16 cellular contexts compared by ENCODE assay signal in genomic region chr2:128435576-128436497, GRCh38.
DNase-seq lines count a peak whose midpoint lies in the region; ATAC-seq and TF ChIP-seq lines count a peak whose summit lies in the region.
"Had no signal": no experiment of that assay in that cellular context is flagged by ENCODE, and none has a peak within 500 bp of the region (broad histone marks: within the 10 kb centered on the region; RNA-seq: fewer than 3 reads in every experiment).

No MANE protein-coding gene starts in this region.

- TF ChIP-seq POLR2A in NB4 (IDR thresholded peaks at IDR 0.05; ENCODE audit: extremely low read depth, insufficient read length): no peak

- CTCF ChIA-PET in naive thymus-derived CD4-positive, alpha-beta T cell (lab: Charles Lee): interaction anchor here (0.6 kb wide), 1 partner anchor 64 kb away, joined by 4 read pairs; no protein-coding TSS in a partner anchor

- H3K4me2 ChIP-seq in BLaER1: peak overlapping the region; percentile 98

- no peak for TF ChIP-seq CTCF in NB4 (IDR thresholded peaks at IDR 0.05; ENCODE audit: low read depth, low read length)
- no peak for TF ChIP-seq CTCF in nephron progenitor cell (IDR thresholded peaks at IDR 0.05)

- H3K9me3 Mint-ChIP-seq in nephron progenitor cell: peaks cover 4% of the 10 kb centered on the region
- peaks cover 0 to 9% (median 0%) of the 10 kb centered on the region in 11 donors for H3K9me3 Mint-ChIP-seq in naive thymus-derived CD4-positive, alpha-beta T cell
- H3K9me3 Mint-ChIP-seq: WTC11 had no signal

- POLR2A ChIA-PET in naive thymus-derived CD4-positive, alpha-beta T cell (lab: Charles Lee): no interaction called here

- no peak overlapping the region for H3K9ac ChIP-seq in BLaER1

- H3K9me3 ChIP-seq in BLaER1: no peaks in the 10 kb centered on the region
- no peaks in the 10 kb centered on the region for H3K9me3 ChIP-seq in naive thymus-derived CD4-positive, alpha-beta T cell (ENCODE audit: control insufficient read depth in 2 of 3, low read length in 3 of 3)

- peaks cover 43% of the 10 kb centered on the region for H3K4me1 Mint-ChIP-seq in nephron progenitor cell
- H3K4me1 Mint-ChIP-seq in naive thymus-derived CD4-positive, alpha-beta T cell: peaks cover 0 to 3% (median 0%) of the 10 kb centered on the region in 7 donors
- H3K4me1 Mint-ChIP-seq: CD8-positive, alpha-beta memory T cell; WTC11 had no signal

- ATAC-seq in HG02798 (IDR thresholded peaks at IDR 0.05; ENCODE audit: poor library complexity, unreplicated experiment): no peak
- ATAC-seq in naive thymus-derived CD4-positive, alpha-beta T cell: no peak
- ATAC-seq: GM12878, Panc1, WTC11 had no signal

- no peak overlapping the region for H3K27ac Mint-ChIP-seq in nephron progenitor cell
- H3K27ac Mint-ChIP-seq in naive thymus-derived CD4-positive, alpha-beta T cell: no peak overlapping the region
- H3K27ac Mint-ChIP-seq: CD8-positive, alpha-beta memory T cell; WTC11 had no signal

- H3K4me3 Mint-ChIP-seq in nephron progenitor cell: no peak overlapping the region
- no peak overlapping the region for H3K4me3 Mint-ChIP-seq in naive thymus-derived CD4-positive, alpha-beta T cell
- H3K4me3 Mint-ChIP-seq: CD8-positive, alpha-beta memory T cell; WTC11 had no signal

- H3K27me3 ChIP-seq in BLaER1: no peaks in the 10 kb centered on the region
- H3K27me3 ChIP-seq in naive thymus-derived CD4-positive, alpha-beta T cell (ENCODE audit: control insufficient read depth in 2 of 2, insufficient read depth in 2 of 2, low read length in 2 of 2): no peaks in the 10 kb centered on the region

- H3K36me3 Mint-ChIP-seq in nephron progenitor cell (ENCODE audit: low read depth): no peaks in the 10 kb centered on the region
- no peaks in the 10 kb centered on the region for H3K36me3 Mint-ChIP-seq in naive thymus-derived CD4-positive, alpha-beta T cell
- H3K36me3 Mint-ChIP-seq: CD8-positive, alpha-beta memory T cell; WTC11 had no signal

- no peaks in the 10 kb centered on the region for H3K36me3 ChIP-seq in BLaER1
- no peaks in the 10 kb centered on the region for H3K36me3 ChIP-seq in naive thymus-derived CD4-positive, alpha-beta T cell (ENCODE audit: control insufficient read depth in 2 of 3, insufficient read depth in 3 of 3, low read length in 3 of 3)

- peaks cover 71% of the 10 kb centered on the region for H3K4me1 ChIP-seq in BLaER1
- H3K4me1 ChIP-seq in naive thymus-derived CD4-positive, alpha-beta T cell (ENCODE audit: control insufficient read depth in 2 of 2, insufficient read depth in 2 of 2, low read length in 2 of 2): no peaks in the 10 kb centered on the region

- peak overlapping the region; percentile 23; the same call in 1 of the 2 replicates for H3K27ac ChIP-seq in BLaER1
- no peak overlapping the region for H3K27ac ChIP-seq in naive thymus-derived CD4-positive, alpha-beta T cell (ENCODE audit: low read depth, low read length)

- H3K27me3 Mint-ChIP-seq in nephron progenitor cell (ENCODE audit: low read depth, poor library complexity): peaks cover 41% of the 10 kb centered on the region
- H3K27me3 Mint-ChIP-seq in naive thymus-derived CD4-positive, alpha-beta T cell: peaks cover 0 to 45% (median 16%) of the 10 kb centered on the region in 5 donors

- H4K20me1 ChIP-seq in BLaER1: no peaks in the 10 kb centered on the region

- H3K4me3 ChIP-seq in BLaER1 (no peak overlapping the region), NB4 (ENCODE audit: low read depth, low read length) (no peak overlapping the region)
- H3K4me3 ChIP-seq in naive thymus-derived CD4-positive, alpha-beta T cell (ENCODE audit: low read length): no peak overlapping the region
- H3K4me3 ChIP-seq: GM12878 had no signal

- peak; percentile 67 for DNase-seq in NB4 (ENCODE audit: low read depth)
- DNase-seq in cerebellar cortex (ENCODE audit: low spot score): peak; percentile 86
- peak; percentile 45 for DNase-seq in nephron progenitor cell
- DNase-seq in activated naive CD4-positive, alpha-beta T cell (lab: John Stamatoyannopoulos, UW): no peak
- no peak for DNase-seq in naive thymus-derived CD4-positive, alpha-beta T cell
- no peak for DNase-seq in NCI-H748 (lab: John Stamatoyannopoulos, UW; ENCODE audit: unreplicated experiment)
- DNase-seq: activated gamma-delta T cell; CD8-positive, alpha-beta memory T cell; GOT3; NCI-H146; stimulated activated CD4-positive, alpha-beta T cell treated with anti-CD3 and anti-CD28 coated beads, Interleukin-15, amount 100 ng/mL, for 24 hours had no signal

- intact Hi-C loops in naive thymus-derived CD4-positive, alpha-beta T cell (cut with micrococcal nuclease): no loop called here

Comparison
In these comparisons a context has a peak if more than half of its experiments do, and no peak if none do; other contexts are left out.
1. DNase-seq: peak in NB4 (single experiment), cerebellar cortex (single experiment) and nephron progenitor cell (single experiment); none in activated naive CD4-positive, alpha-beta T cell (0 of 4), naive thymus-derived CD4-positive, alpha-beta T cell (0 of 9) and NCI-H748 (single experiment).